In the genomic region with DNA sequence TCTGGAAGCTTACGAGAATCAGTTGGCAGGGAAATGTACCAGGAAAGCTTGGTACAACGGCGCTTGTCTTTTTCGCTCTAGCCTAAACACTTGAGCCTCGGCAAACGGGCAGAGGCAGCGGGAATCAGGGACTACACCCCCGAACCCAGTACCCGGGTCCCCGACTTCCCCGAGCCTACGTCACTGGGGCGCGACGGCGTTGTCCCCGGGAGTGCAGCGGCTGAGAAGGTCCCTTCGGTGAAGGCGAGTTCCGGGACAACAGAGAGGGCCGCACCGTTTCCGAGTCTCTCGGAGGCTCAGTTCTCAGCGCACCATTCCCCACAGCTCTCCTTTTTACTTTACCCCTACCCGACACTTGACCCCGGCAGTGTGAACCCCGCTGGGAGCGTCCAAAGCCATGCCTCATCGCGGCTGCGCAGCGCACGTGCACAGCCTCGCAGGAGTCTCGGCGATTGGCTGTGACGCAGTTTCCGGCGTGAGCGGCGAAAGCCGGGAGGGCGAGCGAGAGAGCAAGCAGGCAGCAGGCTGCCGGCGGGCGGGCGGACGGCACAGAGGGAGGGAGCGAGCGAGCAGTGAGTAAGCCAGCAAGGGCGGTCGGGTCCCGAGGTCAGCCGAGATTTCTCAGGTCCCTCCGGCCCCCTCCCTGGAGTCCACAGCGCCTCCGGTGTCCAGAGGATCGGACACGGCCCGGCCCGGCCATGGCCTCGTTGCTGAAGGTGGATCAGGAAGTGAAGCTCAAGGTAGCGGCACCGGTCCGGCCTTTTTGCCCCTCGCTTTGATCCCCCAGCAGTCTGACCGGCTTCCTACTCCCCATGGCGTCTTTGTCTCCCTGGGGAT, we compare ENCODE assay signal across 1 cellular context.
TF ChIP-seq lines count a peak whose summit lies in the region.

A gene with protein sequence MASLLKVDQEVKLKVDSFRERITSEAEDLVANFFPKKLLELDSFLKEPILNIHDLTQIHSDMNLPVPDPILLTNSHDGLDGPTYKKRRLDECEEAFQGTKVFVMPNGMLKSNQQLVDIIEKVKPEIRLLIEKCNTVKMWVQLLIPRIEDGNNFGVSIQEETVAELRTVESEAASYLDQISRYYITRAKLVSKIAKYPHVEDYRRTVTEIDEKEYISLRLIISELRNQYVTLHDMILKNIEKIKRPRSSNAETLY (plus strand): TSS at position 464 of the 837 bp plus-strand sequence. CDS start 235 bp downstream, at position 699.

TF ChIP-seq in GM12878, 131 proteins besides CTCF, POLR2A, EP300 and RAD21 (continued from another document and continues in another):
- TF ChIP-seq, protein P1, sequence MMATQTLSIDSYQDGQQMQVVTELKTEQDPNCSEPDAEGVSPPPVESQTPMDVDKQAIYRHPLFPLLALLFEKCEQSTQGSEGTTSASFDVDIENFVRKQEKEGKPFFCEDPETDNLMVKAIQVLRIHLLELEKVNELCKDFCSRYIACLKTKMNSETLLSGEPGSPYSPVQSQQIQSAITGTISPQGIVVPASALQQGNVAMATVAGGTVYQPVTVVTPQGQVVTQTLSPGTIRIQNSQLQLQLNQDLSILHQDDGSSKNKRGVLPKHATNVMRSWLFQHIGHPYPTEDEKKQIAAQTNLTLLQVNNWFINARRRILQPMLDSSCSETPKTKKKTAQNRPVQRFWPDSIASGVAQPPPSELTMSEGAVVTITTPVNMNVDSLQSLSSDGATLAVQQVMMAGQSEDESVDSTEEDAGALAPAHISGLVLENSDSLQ (IDR thresholded peaks at IDR 0.05) = 0 out of 2 replicates have a peak, but pooled peaks have one; percentile 48
- no peak; the same call in 1 of the 2 replicates for TF ChIP-seq SREBF1 (IDR thresholded peaks at IDR 0.05; ENCODE audit: low read length)
- TF ChIP-seq RUNX3 (IDR thresholded peaks at IDR 0.05; ENCODE audit: low read length) = peak; percentile 24; the same call in 1 of the 2 replicates
- peak; percentile 95 for TF ChIP-seq POLR2AphosphoS5 (IDR thresholded peaks at IDR 0.05; ENCODE audit: low read length)
- no peak for TF ChIP-seq EED (IDR thresholded peaks at IDR 0.05; ENCODE audit: low read depth)
- TF ChIP-seq ZNF207 (IDR thresholded peaks at IDR 0.05; ENCODE audit: borderline replicate concordance) = peak; percentile 72; the same call in 1 of the 2 replicates
- no peak for TF ChIP-seq SUPT20H (IDR thresholded peaks at IDR 0.05; ENCODE audit: borderline replicate concordance, control insufficient read depth, low read depth, low read length)
- no peak for TF ChIP-seq SMARCA5 (IDR thresholded peaks at IDR 0.05)
- TF ChIP-seq YY1 (IDR thresholded peaks at IDR 0.05; ENCODE audit: low read depth, low read length) = peak; percentile 51
- TF ChIP-seq, protein P2, sequence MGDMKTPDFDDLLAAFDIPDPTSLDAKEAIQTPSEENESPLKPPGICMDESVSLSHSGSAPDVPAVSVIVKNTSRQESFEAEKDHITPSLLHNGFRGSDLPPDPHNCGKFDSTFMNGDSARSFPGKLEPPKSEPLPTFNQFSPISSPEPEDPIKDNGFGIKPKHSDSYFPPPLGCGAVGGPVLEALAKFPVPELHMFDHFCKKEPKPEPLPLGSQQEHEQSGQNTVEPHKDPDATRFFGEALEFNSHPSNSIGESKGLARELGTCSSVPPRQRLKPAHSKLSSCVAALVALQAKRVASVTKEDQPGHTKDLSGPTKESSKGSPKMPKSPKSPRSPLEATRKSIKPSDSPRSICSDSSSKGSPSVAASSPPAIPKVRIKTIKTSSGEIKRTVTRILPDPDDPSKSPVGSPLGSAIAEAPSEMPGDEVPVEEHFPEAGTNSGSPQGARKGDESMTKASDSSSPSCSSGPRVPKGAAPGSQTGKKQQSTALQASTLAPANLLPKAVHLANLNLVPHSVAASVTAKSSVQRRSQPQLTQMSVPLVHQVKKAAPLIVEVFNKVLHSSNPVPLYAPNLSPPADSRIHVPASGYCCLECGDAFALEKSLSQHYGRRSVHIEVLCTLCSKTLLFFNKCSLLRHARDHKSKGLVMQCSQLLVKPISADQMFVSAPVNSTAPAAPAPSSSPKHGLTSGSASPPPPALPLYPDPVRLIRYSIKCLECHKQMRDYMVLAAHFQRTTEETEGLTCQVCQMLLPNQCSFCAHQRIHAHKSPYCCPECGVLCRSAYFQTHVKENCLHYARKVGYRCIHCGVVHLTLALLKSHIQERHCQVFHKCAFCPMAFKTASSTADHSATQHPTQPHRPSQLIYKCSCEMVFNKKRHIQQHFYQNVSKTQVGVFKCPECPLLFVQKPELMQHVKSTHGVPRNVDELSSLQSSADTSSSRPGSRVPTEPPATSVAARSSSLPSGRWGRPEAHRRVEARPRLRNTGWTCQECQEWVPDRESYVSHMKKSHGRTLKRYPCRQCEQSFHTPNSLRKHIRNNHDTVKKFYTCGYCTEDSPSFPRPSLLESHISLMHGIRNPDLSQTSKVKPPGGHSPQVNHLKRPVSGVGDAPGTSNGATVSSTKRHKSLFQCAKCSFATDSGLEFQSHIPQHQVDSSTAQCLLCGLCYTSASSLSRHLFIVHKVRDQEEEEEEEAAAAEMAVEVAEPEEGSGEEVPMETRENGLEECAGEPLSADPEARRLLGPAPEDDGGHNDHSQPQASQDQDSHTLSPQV (IDR thresholded peaks at IDR 0.05) = no peak
- TF ChIP-seq, protein P3, sequence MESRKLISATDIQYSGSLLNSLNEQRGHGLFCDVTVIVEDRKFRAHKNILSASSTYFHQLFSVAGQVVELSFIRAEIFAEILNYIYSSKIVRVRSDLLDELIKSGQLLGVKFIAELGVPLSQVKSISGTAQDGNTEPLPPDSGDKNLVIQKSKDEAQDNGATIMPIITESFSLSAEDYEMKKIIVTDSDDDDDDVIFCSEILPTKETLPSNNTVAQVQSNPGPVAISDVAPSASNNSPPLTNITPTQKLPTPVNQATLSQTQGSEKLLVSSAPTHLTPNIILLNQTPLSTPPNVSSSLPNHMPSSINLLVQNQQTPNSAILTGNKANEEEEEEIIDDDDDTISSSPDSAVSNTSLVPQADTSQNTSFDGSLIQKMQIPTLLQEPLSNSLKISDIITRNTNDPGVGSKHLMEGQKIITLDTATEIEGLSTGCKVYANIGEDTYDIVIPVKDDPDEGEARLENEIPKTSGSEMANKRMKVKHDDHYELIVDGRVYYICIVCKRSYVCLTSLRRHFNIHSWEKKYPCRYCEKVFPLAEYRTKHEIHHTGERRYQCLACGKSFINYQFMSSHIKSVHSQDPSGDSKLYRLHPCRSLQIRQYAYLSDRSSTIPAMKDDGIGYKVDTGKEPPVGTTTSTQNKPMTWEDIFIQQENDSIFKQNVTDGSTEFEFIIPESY (IDR thresholded peaks at IDR 0.05) = no peak
- no peak for TF ChIP-seq TCF7 (IDR thresholded peaks at IDR 0.05; ENCODE audit: borderline replicate concordance)
- TF ChIP-seq, protein P4, sequence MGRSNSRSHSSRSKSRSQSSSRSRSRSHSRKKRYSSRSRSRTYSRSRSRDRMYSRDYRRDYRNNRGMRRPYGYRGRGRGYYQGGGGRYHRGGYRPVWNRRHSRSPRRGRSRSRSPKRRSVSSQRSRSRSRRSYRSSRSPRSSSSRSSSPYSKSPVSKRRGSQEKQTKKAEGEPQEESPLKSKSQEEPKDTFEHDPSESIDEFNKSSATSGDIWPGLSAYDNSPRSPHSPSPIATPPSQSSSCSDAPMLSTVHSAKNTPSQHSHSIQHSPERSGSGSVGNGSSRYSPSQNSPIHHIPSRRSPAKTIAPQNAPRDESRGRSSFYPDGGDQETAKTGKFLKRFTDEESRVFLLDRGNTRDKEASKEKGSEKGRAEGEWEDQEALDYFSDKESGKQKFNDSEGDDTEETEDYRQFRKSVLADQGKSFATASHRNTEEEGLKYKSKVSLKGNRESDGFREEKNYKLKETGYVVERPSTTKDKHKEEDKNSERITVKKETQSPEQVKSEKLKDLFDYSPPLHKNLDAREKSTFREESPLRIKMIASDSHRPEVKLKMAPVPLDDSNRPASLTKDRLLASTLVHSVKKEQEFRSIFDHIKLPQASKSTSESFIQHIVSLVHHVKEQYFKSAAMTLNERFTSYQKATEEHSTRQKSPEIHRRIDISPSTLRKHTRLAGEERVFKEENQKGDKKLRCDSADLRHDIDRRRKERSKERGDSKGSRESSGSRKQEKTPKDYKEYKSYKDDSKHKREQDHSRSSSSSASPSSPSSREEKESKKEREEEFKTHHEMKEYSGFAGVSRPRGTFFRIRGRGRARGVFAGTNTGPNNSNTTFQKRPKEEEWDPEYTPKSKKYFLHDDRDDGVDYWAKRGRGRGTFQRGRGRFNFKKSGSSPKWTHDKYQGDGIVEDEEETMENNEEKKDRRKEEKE (IDR thresholded peaks at IDR 0.05) = 0 out of 2 replicates have a peak, but pooled peaks have one; percentile 22
- peak; percentile 78; the same call in 1 of the 2 replicates for TF ChIP-seq RB1 (IDR thresholded peaks at IDR 0.05; ENCODE audit: borderline replicate concordance)
- TF ChIP-seq MXI1 (IDR thresholded peaks at IDR 0.05; ENCODE audit: low read depth, low read length) = peak; percentile 99
- TF ChIP-seq, protein P5, sequence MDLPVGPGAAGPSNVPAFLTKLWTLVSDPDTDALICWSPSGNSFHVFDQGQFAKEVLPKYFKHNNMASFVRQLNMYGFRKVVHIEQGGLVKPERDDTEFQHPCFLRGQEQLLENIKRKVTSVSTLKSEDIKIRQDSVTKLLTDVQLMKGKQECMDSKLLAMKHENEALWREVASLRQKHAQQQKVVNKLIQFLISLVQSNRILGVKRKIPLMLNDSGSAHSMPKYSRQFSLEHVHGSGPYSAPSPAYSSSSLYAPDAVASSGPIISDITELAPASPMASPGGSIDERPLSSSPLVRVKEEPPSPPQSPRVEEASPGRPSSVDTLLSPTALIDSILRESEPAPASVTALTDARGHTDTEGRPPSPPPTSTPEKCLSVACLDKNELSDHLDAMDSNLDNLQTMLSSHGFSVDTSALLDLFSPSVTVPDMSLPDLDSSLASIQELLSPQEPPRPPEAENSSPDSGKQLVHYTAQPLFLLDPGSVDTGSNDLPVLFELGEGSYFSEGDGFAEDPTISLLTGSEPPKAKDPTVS (IDR thresholded peaks at IDR 0.05; ENCODE audit: low read depth, low read length) = no peak
- no peak for TF ChIP-seq SREBF2 (IDR thresholded peaks at IDR 0.05; ENCODE audit: low read length)
- TF ChIP-seq KAT2A (conservative IDR thresholded peaks at IDR 0.05; ENCODE audit: control insufficient read depth, low read depth, low read length) = no peak
- TF ChIP-seq NBN (IDR thresholded peaks at IDR 0.05) = peak; percentile 99
- TF ChIP-seq POU2F2 (IDR thresholded peaks at IDR 0.05; ENCODE audit: borderline replicate concordance, low read depth, low read length) = no peak; the same call in 2 of the 3 replicates
- TF ChIP-seq CBX3 (IDR thresholded peaks at IDR 0.05; ENCODE audit: borderline replicate concordance, low read depth) = no peak
- TF ChIP-seq NRF1 (conservative IDR thresholded peaks at IDR 0.05; ENCODE audit: low read depth, low read length) = peak; percentile 53
- TF ChIP-seq HDGF (IDR thresholded peaks at IDR 0.05) = peak; percentile 66; the same call in 1 of the 2 replicates
- peak; percentile 31; the same call in 1 of the 2 replicates for TF ChIP-seq BACH1 (IDR thresholded peaks at IDR 0.05; ENCODE audit: borderline replicate concordance)
- TF ChIP-seq CREB1 (IDR thresholded peaks at IDR 0.05; ENCODE audit: low read depth) = peak; percentile 98
- TF ChIP-seq LARP7 (IDR thresholded peaks at IDR 0.05) = peak; percentile 81
- TF ChIP-seq SIX5 (IDR thresholded peaks at IDR 0.05; ENCODE audit: low read depth, low read length, severe bottlenecking) = peak; percentile 44
- no peak for TF ChIP-seq STAT3 (IDR thresholded peaks at IDR 0.05; ENCODE audit: low read depth, low read length)
- TF ChIP-seq, protein P6, sequence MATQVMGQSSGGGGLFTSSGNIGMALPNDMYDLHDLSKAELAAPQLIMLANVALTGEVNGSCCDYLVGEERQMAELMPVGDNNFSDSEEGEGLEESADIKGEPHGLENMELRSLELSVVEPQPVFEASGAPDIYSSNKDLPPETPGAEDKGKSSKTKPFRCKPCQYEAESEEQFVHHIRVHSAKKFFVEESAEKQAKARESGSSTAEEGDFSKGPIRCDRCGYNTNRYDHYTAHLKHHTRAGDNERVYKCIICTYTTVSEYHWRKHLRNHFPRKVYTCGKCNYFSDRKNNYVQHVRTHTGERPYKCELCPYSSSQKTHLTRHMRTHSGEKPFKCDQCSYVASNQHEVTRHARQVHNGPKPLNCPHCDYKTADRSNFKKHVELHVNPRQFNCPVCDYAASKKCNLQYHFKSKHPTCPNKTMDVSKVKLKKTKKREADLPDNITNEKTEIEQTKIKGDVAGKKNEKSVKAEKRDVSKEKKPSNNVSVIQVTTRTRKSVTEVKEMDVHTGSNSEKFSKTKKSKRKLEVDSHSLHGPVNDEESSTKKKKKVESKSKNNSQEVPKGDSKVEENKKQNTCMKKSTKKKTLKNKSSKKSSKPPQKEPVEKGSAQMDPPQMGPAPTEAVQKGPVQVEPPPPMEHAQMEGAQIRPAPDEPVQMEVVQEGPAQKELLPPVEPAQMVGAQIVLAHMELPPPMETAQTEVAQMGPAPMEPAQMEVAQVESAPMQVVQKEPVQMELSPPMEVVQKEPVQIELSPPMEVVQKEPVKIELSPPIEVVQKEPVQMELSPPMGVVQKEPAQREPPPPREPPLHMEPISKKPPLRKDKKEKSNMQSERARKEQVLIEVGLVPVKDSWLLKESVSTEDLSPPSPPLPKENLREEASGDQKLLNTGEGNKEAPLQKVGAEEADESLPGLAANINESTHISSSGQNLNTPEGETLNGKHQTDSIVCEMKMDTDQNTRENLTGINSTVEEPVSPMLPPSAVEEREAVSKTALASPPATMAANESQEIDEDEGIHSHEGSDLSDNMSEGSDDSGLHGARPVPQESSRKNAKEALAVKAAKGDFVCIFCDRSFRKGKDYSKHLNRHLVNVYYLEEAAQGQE (IDR thresholded peaks at IDR 0.05; ENCODE audit: low read depth, low read length) = no peak
- TF ChIP-seq, protein P7, sequence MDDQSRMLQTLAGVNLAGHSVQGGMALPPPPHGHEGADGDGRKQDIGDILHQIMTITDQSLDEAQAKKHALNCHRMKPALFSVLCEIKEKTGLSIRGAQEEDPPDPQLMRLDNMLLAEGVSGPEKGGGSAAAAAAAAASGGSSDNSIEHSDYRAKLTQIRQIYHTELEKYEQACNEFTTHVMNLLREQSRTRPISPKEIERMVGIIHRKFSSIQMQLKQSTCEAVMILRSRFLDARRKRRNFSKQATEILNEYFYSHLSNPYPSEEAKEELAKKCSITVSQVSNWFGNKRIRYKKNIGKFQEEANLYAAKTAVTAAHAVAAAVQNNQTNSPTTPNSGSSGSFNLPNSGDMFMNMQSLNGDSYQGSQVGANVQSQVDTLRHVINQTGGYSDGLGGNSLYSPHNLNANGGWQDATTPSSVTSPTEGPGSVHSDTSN (IDR thresholded peaks at IDR 0.05; ENCODE audit: insufficient replicate concordance, low read depth, low read length) = no peak
- TF ChIP-seq SMC3 (IDR thresholded peaks at IDR 0.05; ENCODE audit: borderline replicate concordance, low read length) = 0 out of 2 replicates have a peak, but pooled peaks have one; percentile 11
- TF ChIP-seq ASH2L (IDR thresholded peaks at IDR 0.05; ENCODE audit: borderline replicate concordance, low read depth) = peak; percentile 92
- no peak for TF ChIP-seq HDAC6 (IDR thresholded peaks at IDR 0.05; ENCODE audit: unreplicated experiment)
- peak; percentile 99 for TF ChIP-seq CREM (IDR thresholded peaks at IDR 0.05; ENCODE audit: low read depth)
- TF ChIP-seq RAD51 (IDR thresholded peaks at IDR 0.05) = peak; percentile 58; the same call in 1 of the 2 replicates
- peak; percentile 86; the same call in 1 of the 2 replicates for TF ChIP-seq SIN3A (IDR thresholded peaks at IDR 0.05; ENCODE audit: low read depth, low read length)
- TF ChIP-seq GATAD2B (conservative IDR thresholded peaks at IDR 0.05; ENCODE audit: low read depth) = peak; percentile 76
- TF ChIP-seq CBX5 (IDR thresholded peaks at IDR 0.05; ENCODE audit: low read depth) = no peak
- TF ChIP-seq ZNF274 (IDR thresholded peaks at IDR 0.05; ENCODE audit: insufficient read depth, insufficient read length) = no peak
- no peak for TF ChIP-seq SUZ12 (IDR thresholded peaks at IDR 0.05; ENCODE audit: unreplicated experiment)
- no peak for TF ChIP-seq NFXL1 (IDR thresholded peaks at IDR 0.05; ENCODE audit: borderline replicate concordance)
- TF ChIP-seq NR2F1 (conservative IDR thresholded peaks at IDR 0.05) = peak; percentile 83
- TF ChIP-seq MEF2B (IDR thresholded peaks at IDR 0.05; ENCODE audit: partially characterized antibody, poor library complexity, severe bottlenecking) = peak; percentile 61
- peak; percentile 93 for TF ChIP-seq FOXK2 (IDR thresholded peaks at IDR 0.05)
